11 cellular contexts compared by ENCODE assay signal in genomic region chr3:13636874-13637273, GRCh38.
DNase-seq lines count a peak whose midpoint lies in the region; TF ChIP-seq lines count a peak whose summit lies in the region.
"Had no signal": no experiment of that assay in that cellular context is flagged by ENCODE, and none has a peak within 500 bp of the region (broad histone marks: within the 10 kb centered on the region; RNA-seq: fewer than 3 reads in every experiment).

No MANE protein-coding gene starts in this region.

- peak overlapping the region; percentile 7 for H3K56ac ChIP-seq in mesendoderm (ENCODE audit: low read length)

- no peaks in the 10 kb centered on the region for H3K79me2 ChIP-seq in mesendoderm (ENCODE audit: control insufficient read depth, insufficient read depth, low read length)

- POLR2A ChIA-PET in HEK293 (lab: Yijun Ruan, JAX): no interaction called here

- H3K4ac ChIP-seq in mesendoderm (ENCODE audit: low read depth, low read length): no peak overlapping the region

- no peak overlapping the region for H3K18ac ChIP-seq in mesendoderm (ENCODE audit: low read length)

- H3K27ac ChIP-seq in BLaER1 (no peak overlapping the region), HEK293 (ENCODE audit: extremely low read depth, low read depth, low read length) (no peak overlapping the region), mesendoderm (ENCODE audit: low read depth, low read length) (no peak overlapping the region), vagina (no peak overlapping the region)

- DNase-seq in mesendoderm (no peak), Kasumi-1 (lab: John Stamatoyannopoulos, UW) (no peak), NCI-H146 (lab: John Stamatoyannopoulos, UW) (no peak), vagina (ENCODE audit: extremely low spot score in 2 of 2) (no peak)
- DNase-seq: CD4-positive, alpha-beta memory T cell; DMS79; GDM1; GOT3; H7 had no signal

- no peak overlapping the region for H2BK120ac ChIP-seq in mesendoderm (ENCODE audit: low read depth, low read length)

- H3K9ac ChIP-seq in BLaER1 (no peak overlapping the region; the same call in 1 of the 2 replicates), mesendoderm (ENCODE audit: low read length) (no peak overlapping the region)

- no CpG with 5 or more reads among the region's 8 CpGs for WGBS in mesendoderm (ENCODE audit: extremely low coverage, insufficient coverage, low lambda C conversion rate)

- no peak overlapping the region for H3K23ac ChIP-seq in mesendoderm (ENCODE audit: low read length)

- H3K36me3 ChIP-seq in BLaER1 (no peaks in the 10 kb centered on the region), HEK293 (ENCODE audit: control insufficient read depth in 2 of 2, insufficient read depth in 1 of 2, low read length in 2 of 2) (no peaks in the 10 kb centered on the region), mesendoderm (ENCODE audit: control insufficient read depth, insufficient read depth, low read length) (no peaks in the 10 kb centered on the region), vagina (no peaks in the 10 kb centered on the region)

- H3K4me2 ChIP-seq in BLaER1 (peak overlapping the region; percentile 56), mesendoderm (ENCODE audit: low read length) (no peak overlapping the region)

- CTCF ChIA-PET in HEK293 (lab: Yijun Ruan, JAX): interaction anchor here (0.6 to 1.6 kb wide), 8 partner anchors 8 to 248 kb away, joined by 3 to 6 read pairs (median 3); no protein-coding TSS in a partner anchor

- H3K4me3 ChIP-seq in BLaER1 (no peak overlapping the region), HEK293 (ENCODE audit: low read depth, low read length) (no peak overlapping the region), mesendoderm (ENCODE audit: low read length) (no peak overlapping the region), vagina (no peak overlapping the region)

- no peaks in the 10 kb centered on the region for H4K20me1 ChIP-seq in BLaER1

- H4K5ac ChIP-seq in mesendoderm (ENCODE audit: low read length): no peak overlapping the region

- H3K27me3 ChIP-seq in BLaER1: no peaks in the 10 kb centered on the region
- no peaks in the 10 kb centered on the region for H3K27me3 ChIP-seq in mesendoderm (ENCODE audit: insufficient read depth, low read length, poor library complexity)
- H3K27me3 ChIP-seq in vagina: no peaks in the 10 kb centered on the region

- intact Hi-C loops in vagina (cut with DNase I): no loop called here

- TF ChIP-seq CTCF in HEK293 (tag by site-specific recombination; IDR thresholded peaks at IDR 0.05) (no peak), vagina (IDR thresholded peaks at IDR 0.05) (no peak)

- H3K9me3 ChIP-seq in BLaER1 (no peaks in the 10 kb centered on the region), HEK293 (ENCODE audit: control insufficient read depth, insufficient read depth, low read depth, low read length) (no peaks in the 10 kb centered on the region), vagina (no peaks in the 10 kb centered on the region)

- H3K79me1 ChIP-seq in mesendoderm (ENCODE audit: low read length): no peaks in the 10 kb centered on the region

- H3K4me1 ChIP-seq in BLaER1 (peaks cover 36% of the 10 kb centered on the region), HEK293 (ENCODE audit: control insufficient read depth, insufficient read depth, low read length) (no peaks in the 10 kb centered on the region), mesendoderm (ENCODE audit: control insufficient read depth, low read depth, low read length) (no peaks in the 10 kb centered on the region), vagina (no peaks in the 10 kb centered on the region)

- TF ChIP-seq POLR2A in vagina (IDR thresholded peaks at IDR 0.05): no peak

- H2BK5ac ChIP-seq in mesendoderm (ENCODE audit: low read length): no peak overlapping the region

- no peak overlapping the region for H4K8ac ChIP-seq in mesendoderm (ENCODE audit: low read depth, low read length)

- H2BK15ac ChIP-seq in mesendoderm (replicated peaks; ENCODE audit: low read depth): no peak overlapping the region

- H2AK5ac ChIP-seq in mesendoderm (ENCODE audit: low read length): no peak overlapping the region

TF ChIP-seq in HEK293, 187 proteins besides CTCF, POLR2A, EP300 and RAD21:
- TF ChIP-seq ZNF366 (tag by site-specific recombination; conservative IDR thresholded peaks at IDR 0.05) (0 out of 2 replicates have a peak, but pooled peaks have one; percentile 35), ZNF585B (tag by site-specific recombination; IDR thresholded peaks at IDR 0.05) (no peak)
TF ChIP-seq in HEK293: peak in this region for 1.
